28 cellular contexts compared by ENCODE assay signal in the genomic region with DNA sequence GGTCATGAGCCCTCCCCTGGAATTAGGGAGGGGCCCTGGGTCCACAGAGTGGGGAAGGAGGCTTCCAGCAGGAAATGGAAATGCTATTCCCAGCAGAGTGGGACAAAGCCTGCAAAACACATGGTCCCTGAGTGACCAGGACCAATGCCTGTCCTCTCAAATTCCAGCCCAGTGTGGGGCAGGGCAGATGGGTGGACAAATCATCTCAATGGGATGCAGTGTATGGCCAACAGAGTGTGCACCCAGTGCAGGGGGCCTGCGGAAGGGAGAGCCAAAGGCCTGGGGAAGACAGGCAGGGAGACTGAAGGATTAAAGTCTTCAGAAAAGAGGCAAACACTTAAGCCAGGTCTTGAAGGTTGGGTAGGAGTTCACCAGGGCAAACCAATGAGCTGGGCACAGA. TPM values are rescaled to one million over a fixed set of nuclear protein-coding genes. Genes with fewer than 3 reads are reported as not detected.
"Had no signal": no experiment of that assay in that cellular context is flagged by ENCODE, and none has a peak within 500 bp of the region (broad histone marks: within the 10 kb centered on the region; RNA-seq: fewer than 3 reads in every experiment).

No MANE protein-coding gene starts in this region.

- H3K4me3 ChIP-seq: ascending aorta, gastroesophageal sphincter, testis, transverse colon had no signal

- H3K4me3 Mint-ChIP-seq: activated B cell treated with CpG ODN at 0.5 μM for 24 hours; activated CD8-positive, alpha-beta memory T cell treated with anti-CD3 and anti-CD28 coated beads, Interleukin-2, amount 10 ng/mL, durations not matched to agents 7 days and 5 days; activated CD8-positive, alpha-beta T cell treated with anti-CD3 and anti-CD28 coated beads, Interleukin-2, amount 10 ng/mL, durations not matched to agents 7 days and 5 days; activated naive CD4-positive, alpha-beta T cell treated with anti-CD3 and anti-CD28 coated beads for 36 hours; activated naive CD8-positive, alpha-beta T cell treated with anti-CD3 and anti-CD28 coated beads, Interleukin-2, amount 10 ng/mL, durations not matched to agents 7 days and 5 days; activated T-cell treated with anti-CD3 and anti-CD28 coated beads, Interleukin-2, amount 50 U/mL, for 72 hours; effector memory CD8-positive, alpha-beta T cell; immature natural killer cell; T-helper 1 cell treated with Interleukin-12 subunit alpha and Interleukin-12 subunit beta and Interleukin-4 antibody, amounts not matched to agents 30 μg/mL and 1 μg/mL, for 36 hours had no signal

- H3K9me3 Mint-ChIP-seq: activated B cell treated with CpG ODN at 0.5 μM for 24 hours; activated naive CD4-positive, alpha-beta T cell treated with anti-CD3 and anti-CD28 coated beads for 36 hours; activated naive CD8-positive, alpha-beta T cell treated with anti-CD3 and anti-CD28 coated beads, Interleukin-2, amount 10 ng/mL, durations not matched to agents 7 days and 5 days; activated T-cell treated with anti-CD3 and anti-CD28 coated beads, Interleukin-2, amount 50 U/mL, for 72 hours; effector memory CD8-positive, alpha-beta T cell; immature natural killer cell; T-helper 1 cell treated with Interleukin-12 subunit alpha and Interleukin-12 subunit beta and Interleukin-4 antibody, amounts not matched to agents 30 μg/mL and 1 μg/mL, for 36 hours had no signal

- DNase-seq: activated B cell treated with CpG ODN at 0.5 μM for 24 hours; activated CD4-positive, alpha-beta T cell treated with anti-CD3 and anti-CD28 coated beads, Interleukin-2, amount 50 U/mL, for 1 hour; activated CD8-positive, alpha-beta memory T cell treated with anti-CD3 and anti-CD28 coated beads, Interleukin-2, amount 10 ng/mL, durations not matched to agents 7 days and 5 days; activated CD8-positive, alpha-beta T cell treated with anti-CD3 and anti-CD28 coated beads, Interleukin-2, amount 10 ng/mL, durations not matched to agents 7 days and 5 days; activated naive CD4-positive, alpha-beta T cell treated with anti-CD3 and anti-CD28 coated beads for 36 hours; activated naive CD8-positive, alpha-beta T cell treated with anti-CD3 and anti-CD28 coated beads, Interleukin-2, amount 10 ng/mL, durations not matched to agents 7 days and 5 days; activated T-cell treated with anti-CD3 and anti-CD28 coated beads for 4 hours; activated T-cell treated with anti-CD3 and anti-CD28 coated beads, Interleukin-2, amount 50 U/mL, for 72 hours; brain microvascular endothelial cell; cortex of kidney; effector memory CD8-positive, alpha-beta T cell; immature natural killer cell; kidney; left colon; naive thymus-derived CD4-positive, alpha-beta T cell; right cardiac atrium; stimulated activated CD4-positive, alpha-beta T cell treated with anti-CD3 and anti-CD28 coated beads, Interleukin-2, amount 100 ng/mL, for 48 hours; stimulated activated naive CD4-positive, alpha-beta T cell treated with Interleukin-2 at 50 U/mL for 16 hours; T-helper 9 cell; testis; transverse colon had no signal

- H3K36me3 Mint-ChIP-seq: activated CD8-positive, alpha-beta memory T cell treated with anti-CD3 and anti-CD28 coated beads, Interleukin-2, amount 10 ng/mL, durations not matched to agents 7 days and 5 days; activated naive CD8-positive, alpha-beta T cell treated with anti-CD3 and anti-CD28 coated beads, Interleukin-2, amount 10 ng/mL, durations not matched to agents 7 days and 5 days; immature natural killer cell; naive thymus-derived CD4-positive, alpha-beta T cell had no signal

- H3K27me3 ChIP-seq: testis had no signal

- H3K27ac Mint-ChIP-seq: activated B cell treated with CpG ODN at 0.5 μM for 24 hours; activated CD8-positive, alpha-beta memory T cell treated with anti-CD3 and anti-CD28 coated beads, Interleukin-2, amount 10 ng/mL, durations not matched to agents 7 days and 5 days; activated CD8-positive, alpha-beta T cell treated with anti-CD3 and anti-CD28 coated beads, Interleukin-2, amount 10 ng/mL, durations not matched to agents 7 days and 5 days; activated naive CD4-positive, alpha-beta T cell treated with anti-CD3 and anti-CD28 coated beads for 36 hours; activated naive CD8-positive, alpha-beta T cell treated with anti-CD3 and anti-CD28 coated beads, Interleukin-2, amount 10 ng/mL, durations not matched to agents 7 days and 5 days; activated T-cell treated with anti-CD3 and anti-CD28 coated beads, Interleukin-2, amount 50 U/mL, for 72 hours; effector memory CD8-positive, alpha-beta T cell; immature natural killer cell; naive thymus-derived CD4-positive, alpha-beta T cell; T-helper 1 cell treated with Interleukin-12 subunit alpha and Interleukin-12 subunit beta and Interleukin-4 antibody, amounts not matched to agents 30 μg/mL and 1 μg/mL, for 36 hours had no signal

- H3K27ac ChIP-seq: ascending aorta, brain microvascular endothelial cell, gastroesophageal sphincter, testis, transverse colon had no signal

- H3K36me3 ChIP-seq: ascending aorta, brain microvascular endothelial cell, gastroesophageal sphincter, transverse colon had no signal

- H3K4me1 ChIP-seq: ascending aorta had no signal

- ATAC-seq: activated CD8-positive, alpha-beta memory T cell treated with anti-CD3 and anti-CD28 coated beads, Interleukin-2, amount 10 ng/mL, durations not matched to agents 7 days and 5 days; activated CD8-positive, alpha-beta T cell treated with anti-CD3 and anti-CD28 coated beads, Interleukin-2, amount 10 ng/mL, durations not matched to agents 7 days and 5 days; activated T-cell treated with anti-CD3 and anti-CD28 coated beads, Interleukin-2, amount 50 U/mL, for 72 hours; effector memory CD8-positive, alpha-beta T cell; gastroesophageal sphincter; left colon; naive thymus-derived CD4-positive, alpha-beta T cell had no signal

- H3K4me1 Mint-ChIP-seq: activated B cell treated with CpG ODN at 0.5 μM for 24 hours; activated CD8-positive, alpha-beta memory T cell treated with anti-CD3 and anti-CD28 coated beads, Interleukin-2, amount 10 ng/mL, durations not matched to agents 7 days and 5 days; activated naive CD8-positive, alpha-beta T cell treated with anti-CD3 and anti-CD28 coated beads, Interleukin-2, amount 10 ng/mL, durations not matched to agents 7 days and 5 days had no signal

- H3K9me3 ChIP-seq: ascending aorta, gastroesophageal sphincter, testis, transverse colon had no signal

RNA-seq across cellular contexts. Expression of a gene that starts 28.7 kb away (rescaled TPM):
- total RNA-seq: activated B cell treated with CpG ODN at 0.5 μM for 24 hours; activated CD8-positive, alpha-beta memory T cell treated with anti-CD3 and anti-CD28 coated beads, Interleukin-2, amount 10 ng/mL, durations not matched to agents 7 days and 5 days; activated CD8-positive, alpha-beta T cell treated with anti-CD3 and anti-CD28 coated beads, Interleukin-2, amount 10 ng/mL, durations not matched to agents 7 days and 5 days; activated naive CD4-positive, alpha-beta T cell treated with anti-CD3 and anti-CD28 coated beads for 36 hours; activated naive CD8-positive, alpha-beta T cell treated with anti-CD3 and anti-CD28 coated beads, Interleukin-2, amount 10 ng/mL, durations not matched to agents 7 days and 5 days; activated T-cell treated with anti-CD3 and anti-CD28 coated beads, Interleukin-2, amount 50 U/mL, for 72 hours; ascending aorta; chondrocyte; endothelial cell of umbilical vein; fibroblast of lung; fibroblast of villous mesenchyme had no signal
